In the genomic region with DNA sequence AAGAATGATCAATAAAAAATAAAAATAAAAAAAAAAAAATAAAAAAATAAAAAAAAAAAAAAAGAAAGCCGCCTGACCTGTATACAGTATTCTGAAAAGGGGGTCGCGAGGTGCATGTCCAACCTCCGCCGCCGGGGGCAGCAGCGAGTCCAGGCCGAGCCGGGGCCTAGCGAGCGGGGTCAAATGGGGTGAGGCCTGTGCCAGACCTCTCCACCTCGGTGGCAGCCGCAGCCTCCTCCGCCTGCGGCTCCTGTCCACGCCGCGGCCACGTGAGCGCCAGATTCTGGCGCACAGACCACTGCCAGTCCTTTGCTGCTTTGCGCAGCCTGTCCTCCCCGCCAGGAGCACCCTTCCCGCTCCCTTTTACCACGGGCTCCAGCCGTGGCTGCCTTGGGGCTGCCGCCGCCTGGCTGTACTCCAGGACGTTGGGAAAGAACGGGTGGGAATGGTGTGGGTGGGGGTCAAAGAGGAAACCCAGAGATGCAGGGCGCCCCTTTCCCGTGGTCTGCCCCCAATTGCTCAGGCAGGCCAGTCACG, we compare ENCODE assay signal across 1 cellular context.
TF ChIP-seq lines count a peak whose summit lies in the region.

No MANE protein-coding gene starts in this region.

TF ChIP-seq in HepG2, 621 proteins besides CTCF, POLR2A, EP300 and RAD21 (continued from another document and continues in another):
- TF ChIP-seq TRIM22 (IDR thresholded peaks at IDR 0.05) (no peak), NCOA2 (CRISPR knock-in tag; IDR thresholded peaks at IDR 0.05) (peak; percentile 96), ZNF709 (CRISPR knock-in tag; IDR thresholded peaks at IDR 0.05) (peak; percentile 93), MAZ (IDR thresholded peaks at IDR 0.05; ENCODE audit: borderline replicate concordance, low read depth, low read length) (no peak), MAZ (CRISPR knock-in tag; IDR thresholded peaks at IDR 0.05; ENCODE audit: low read depth) (peak; percentile 97), ZNF512 (CRISPR knock-in tag; IDR thresholded peaks at IDR 0.05) (no peak), ZNF549 (CRISPR knock-in tag; IDR thresholded peaks at IDR 0.05) (peak; percentile 85; the same call in 1 of the 2 replicates), KLF16 (CRISPR knock-in tag; IDR thresholded peaks at IDR 0.05) (peak in 1 of 2 experiments; percentile 98; a peak in 2 of 4 replicates), ARHGAP35 (CRISPR knock-in tag; IDR thresholded peaks at IDR 0.05; ENCODE audit: borderline replicate concordance) (peak; percentile 98), MZF1 (CRISPR knock-in tag; IDR thresholded peaks at IDR 0.05; ENCODE audit: borderline replicate concordance) (0 out of 2 replicates have a peak, but pooled peaks have one; percentile 66), NBN (conservative IDR thresholded peaks at IDR 0.05) (no peak), BRF2 (CRISPR knock-in tag; IDR thresholded peaks at IDR 0.05) (0 out of 2 replicates have a peak, but pooled peaks have one; percentile 44), AKAP8 (CRISPR knock-in tag; IDR thresholded peaks at IDR 0.05) (peak; percentile 83), HNF1B (CRISPR knock-in tag; IDR thresholded peaks at IDR 0.05) (peak; percentile 87), NFE2L2 (IDR thresholded peaks at IDR 0.05; ENCODE audit: low read length) (no peak), TIGD3 (CRISPR knock-in tag; IDR thresholded peaks at IDR 0.05; ENCODE audit: borderline replicate concordance) (peak; percentile 78; the same call in 1 of the 2 replicates), MEF2D (CRISPR knock-in tag; IDR thresholded peaks at IDR 0.05) (peak; percentile 94), KDM2A (CRISPR knock-in tag; IDR thresholded peaks at IDR 0.05; ENCODE audit: borderline replicate concordance, low read depth) (peak; percentile 98)
- TF ChIP-seq, protein P1, sequence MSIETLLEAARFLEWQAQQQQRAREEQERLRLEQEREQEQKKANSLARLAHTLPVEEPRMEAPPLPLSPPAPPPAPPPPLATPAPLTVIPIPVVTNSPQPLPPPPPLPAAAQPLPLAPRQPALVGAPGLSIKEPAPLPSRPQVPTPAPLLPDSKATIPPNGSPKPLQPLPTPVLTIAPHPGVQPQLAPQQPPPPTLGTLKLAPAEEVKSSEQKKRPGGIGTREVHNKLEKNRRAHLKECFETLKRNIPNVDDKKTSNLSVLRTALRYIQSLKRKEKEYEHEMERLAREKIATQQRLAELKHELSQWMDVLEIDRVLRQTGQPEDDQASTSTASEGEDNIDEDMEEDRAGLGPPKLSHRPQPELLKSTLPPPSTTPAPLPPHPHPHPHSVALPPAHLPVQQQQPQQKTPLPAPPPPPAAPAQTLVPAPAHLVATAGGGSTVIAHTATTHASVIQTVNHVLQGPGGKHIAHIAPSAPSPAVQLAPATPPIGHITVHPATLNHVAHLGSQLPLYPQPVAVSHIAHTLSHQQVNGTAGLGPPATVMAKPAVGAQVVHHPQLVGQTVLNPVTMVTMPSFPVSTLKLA (IDR thresholded peaks at IDR 0.05): peak; percentile 90
- TF ChIP-seq, protein P2, sequence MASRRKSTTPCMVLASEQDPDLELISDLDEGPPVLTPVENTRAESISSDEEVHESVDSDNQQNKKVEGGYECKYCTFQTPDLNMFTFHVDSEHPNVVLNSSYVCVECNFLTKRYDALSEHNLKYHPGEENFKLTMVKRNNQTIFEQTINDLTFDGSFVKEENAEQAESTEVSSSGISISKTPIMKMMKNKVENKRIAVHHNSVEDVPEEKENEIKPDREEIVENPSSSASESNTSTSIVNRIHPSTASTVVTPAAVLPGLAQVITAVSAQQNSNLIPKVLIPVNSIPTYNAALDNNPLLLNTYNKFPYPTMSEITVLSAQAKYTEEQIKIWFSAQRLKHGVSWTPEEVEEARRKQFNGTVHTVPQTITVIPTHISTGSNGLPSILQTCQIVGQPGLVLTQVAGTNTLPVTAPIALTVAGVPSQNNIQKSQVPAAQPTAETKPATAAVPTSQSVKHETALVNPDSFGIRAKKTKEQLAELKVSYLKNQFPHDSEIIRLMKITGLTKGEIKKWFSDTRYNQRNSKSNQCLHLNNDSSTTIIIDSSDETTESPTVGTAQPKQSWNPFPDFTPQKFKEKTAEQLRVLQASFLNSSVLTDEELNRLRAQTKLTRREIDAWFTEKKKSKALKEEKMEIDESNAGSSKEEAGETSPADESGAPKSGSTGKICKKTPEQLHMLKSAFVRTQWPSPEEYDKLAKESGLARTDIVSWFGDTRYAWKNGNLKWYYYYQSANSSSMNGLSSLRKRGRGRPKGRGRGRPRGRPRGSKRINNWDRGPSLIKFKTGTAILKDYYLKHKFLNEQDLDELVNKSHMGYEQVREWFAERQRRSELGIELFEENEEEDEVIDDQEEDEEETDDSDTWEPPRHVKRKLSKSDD (CRISPR knock-in tag; IDR thresholded peaks at IDR 0.05; ENCODE audit: low read depth): peak; percentile 87
- TF ChIP-seq, protein P3, sequence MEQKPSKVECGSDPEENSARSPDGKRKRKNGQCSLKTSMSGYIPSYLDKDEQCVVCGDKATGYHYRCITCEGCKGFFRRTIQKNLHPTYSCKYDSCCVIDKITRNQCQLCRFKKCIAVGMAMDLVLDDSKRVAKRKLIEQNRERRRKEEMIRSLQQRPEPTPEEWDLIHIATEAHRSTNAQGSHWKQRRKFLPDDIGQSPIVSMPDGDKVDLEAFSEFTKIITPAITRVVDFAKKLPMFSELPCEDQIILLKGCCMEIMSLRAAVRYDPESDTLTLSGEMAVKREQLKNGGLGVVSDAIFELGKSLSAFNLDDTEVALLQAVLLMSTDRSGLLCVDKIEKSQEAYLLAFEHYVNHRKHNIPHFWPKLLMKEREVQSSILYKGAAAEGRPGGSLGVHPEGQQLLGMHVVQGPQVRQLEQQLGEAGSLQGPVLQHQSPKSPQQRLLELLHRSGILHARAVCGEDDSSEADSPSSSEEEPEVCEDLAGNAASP (CRISPR knock-in tag; IDR thresholded peaks at IDR 0.05; ENCODE audit: borderline replicate concordance): peak; percentile 100
- TF ChIP-seq, protein P4, sequence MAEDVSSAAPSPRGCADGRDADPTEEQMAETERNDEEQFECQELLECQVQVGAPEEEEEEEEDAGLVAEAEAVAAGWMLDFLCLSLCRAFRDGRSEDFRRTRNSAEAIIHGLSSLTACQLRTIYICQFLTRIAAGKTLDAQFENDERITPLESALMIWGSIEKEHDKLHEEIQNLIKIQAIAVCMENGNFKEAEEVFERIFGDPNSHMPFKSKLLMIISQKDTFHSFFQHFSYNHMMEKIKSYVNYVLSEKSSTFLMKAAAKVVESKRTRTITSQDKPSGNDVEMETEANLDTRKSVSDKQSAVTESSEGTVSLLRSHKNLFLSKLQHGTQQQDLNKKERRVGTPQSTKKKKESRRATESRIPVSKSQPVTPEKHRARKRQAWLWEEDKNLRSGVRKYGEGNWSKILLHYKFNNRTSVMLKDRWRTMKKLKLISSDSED (CRISPR knock-in tag; IDR thresholded peaks at IDR 0.05): 0 out of 2 replicates have a peak, but pooled peaks have one; percentile 77
- TF ChIP-seq, protein P5, sequence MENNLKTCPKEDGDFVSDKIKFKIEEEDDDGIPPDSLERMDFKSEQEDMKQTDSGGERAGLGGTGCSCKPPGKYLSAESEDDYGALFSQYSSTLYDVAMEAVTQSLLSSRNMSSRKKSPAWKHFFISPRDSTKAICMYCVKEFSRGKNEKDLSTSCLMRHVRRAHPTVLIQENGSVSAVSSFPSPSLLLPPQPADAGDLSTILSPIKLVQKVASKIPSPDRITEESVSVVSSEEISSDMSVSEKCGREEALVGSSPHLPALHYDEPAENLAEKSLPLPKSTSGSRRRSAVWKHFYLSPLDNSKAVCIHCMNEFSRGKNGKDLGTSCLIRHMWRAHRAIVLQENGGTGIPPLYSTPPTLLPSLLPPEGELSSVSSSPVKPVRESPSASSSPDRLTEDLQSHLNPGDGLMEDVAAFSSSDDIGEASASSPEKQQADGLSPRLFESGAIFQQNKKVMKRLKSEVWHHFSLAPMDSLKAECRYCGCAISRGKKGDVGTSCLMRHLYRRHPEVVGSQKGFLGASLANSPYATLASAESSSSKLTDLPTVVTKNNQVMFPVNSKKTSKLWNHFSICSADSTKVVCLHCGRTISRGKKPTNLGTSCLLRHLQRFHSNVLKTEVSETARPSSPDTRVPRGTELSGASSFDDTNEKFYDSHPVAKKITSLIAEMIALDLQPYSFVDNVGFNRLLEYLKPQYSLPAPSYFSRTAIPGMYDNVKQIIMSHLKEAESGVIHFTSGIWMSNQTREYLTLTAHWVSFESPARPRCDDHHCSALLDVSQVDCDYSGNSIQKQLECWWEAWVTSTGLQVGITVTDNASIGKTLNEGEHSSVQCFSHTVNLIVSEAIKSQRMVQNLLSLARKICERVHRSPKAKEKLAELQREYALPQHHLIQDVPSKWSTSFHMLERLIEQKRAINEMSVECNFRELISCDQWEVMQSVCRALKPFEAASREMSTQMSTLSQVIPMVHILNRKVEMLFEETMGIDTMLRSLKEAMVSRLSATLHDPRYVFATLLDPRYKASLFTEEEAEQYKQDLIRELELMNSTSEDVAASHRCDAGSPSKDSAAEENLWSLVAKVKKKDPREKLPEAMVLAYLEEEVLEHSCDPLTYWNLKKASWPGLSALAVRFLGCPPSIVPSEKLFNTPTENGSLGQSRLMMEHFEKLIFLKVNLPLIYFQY (CRISPR knock-in tag; IDR thresholded peaks at IDR 0.05; ENCODE audit: borderline replicate concordance): peak; percentile 81
- TF ChIP-seq, protein P6, sequence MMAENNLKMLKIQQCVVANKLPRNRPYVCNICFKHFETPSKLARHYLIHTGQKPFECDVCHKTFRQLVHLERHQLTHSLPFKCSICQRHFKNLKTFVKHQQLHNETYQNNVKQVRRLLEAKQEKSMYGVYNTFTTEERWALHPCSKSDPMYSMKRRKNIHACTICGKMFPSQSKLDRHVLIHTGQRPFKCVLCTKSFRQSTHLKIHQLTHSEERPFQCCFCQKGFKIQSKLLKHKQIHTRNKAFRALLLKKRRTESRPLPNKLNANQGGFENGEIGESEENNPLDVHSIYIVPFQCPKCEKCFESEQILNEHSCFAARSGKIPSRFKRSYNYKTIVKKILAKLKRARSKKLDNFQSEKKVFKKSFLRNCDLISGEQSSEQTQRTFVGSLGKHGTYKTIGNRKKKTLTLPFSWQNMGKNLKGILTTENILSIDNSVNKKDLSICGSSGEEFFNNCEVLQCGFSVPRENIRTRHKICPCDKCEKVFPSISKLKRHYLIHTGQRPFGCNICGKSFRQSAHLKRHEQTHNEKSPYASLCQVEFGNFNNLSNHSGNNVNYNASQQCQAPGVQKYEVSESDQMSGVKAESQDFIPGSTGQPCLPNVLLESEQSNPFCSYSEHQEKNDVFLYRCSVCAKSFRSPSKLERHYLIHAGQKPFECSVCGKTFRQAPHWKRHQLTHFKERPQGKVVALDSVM (CRISPR knock-in tag; IDR thresholded peaks at IDR 0.05): peak; percentile 88
